Comparison of ENCODE assay signal across 10 cellular contexts in genomic region chr4:9493589-9493988, GRCh38. TPM values are rescaled to one million over a fixed set of nuclear protein-coding genes. Genes with fewer than 3 reads are reported as not detected.
"Had no signal": no experiment of that assay in that cellular context is flagged by ENCODE, and none has a peak within 500 bp of the region (broad histone marks: within the 10 kb centered on the region; RNA-seq: fewer than 3 reads in every experiment).

No MANE protein-coding gene starts in this region.

RNA-seq across cellular contexts. Expression of gene DEFB131A, which starts 49.4 kb away (rescaled TPM):
- total RNA-seq: OCI-LY7, PC-3, PC-9, Peyer's patch, Right ventricle myocardium inferior, Right ventricle myocardium superior, RPMI7951, SJCRH30, SJSA1, SK-MEL-5 had no signal
